Comparison of ENCODE assay signal across 28 cellular contexts in the genomic region with DNA sequence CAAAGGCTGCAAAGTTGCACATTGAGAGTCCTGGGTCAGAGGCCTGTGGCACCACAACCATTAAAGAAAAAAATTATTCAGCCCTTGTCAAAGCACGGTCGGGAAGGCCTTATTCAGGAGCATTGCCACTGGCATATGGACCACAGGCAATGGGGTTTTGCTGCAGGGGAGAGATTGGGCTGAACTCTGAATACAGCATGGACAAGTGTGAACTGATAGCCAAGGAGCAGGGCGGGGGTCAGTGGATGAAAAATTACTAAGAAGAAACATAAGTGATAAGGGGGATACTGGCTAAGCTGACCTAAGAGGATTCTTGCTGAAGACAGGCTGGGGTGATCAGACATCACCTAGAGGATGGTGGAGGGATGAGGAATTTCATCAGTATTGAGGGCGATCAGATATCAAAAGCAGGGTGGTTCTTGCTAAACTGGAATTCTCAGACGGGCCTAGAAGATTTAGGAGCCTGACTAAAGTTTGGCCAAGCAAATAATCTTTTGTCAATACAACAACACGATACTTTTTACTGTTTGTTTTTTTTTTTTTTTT. TPM values are rescaled to one million over a fixed set of nuclear protein-coding genes. Genes with fewer than 3 reads are reported as not detected.
DNase-seq lines count a peak whose midpoint lies in the region; ATAC-seq and TF ChIP-seq lines count a peak whose summit lies in the region.
"Had no signal": no experiment of that assay in that cellular context is flagged by ENCODE, and none has a peak within 500 bp of the region (broad histone marks: within the 10 kb centered on the region; RNA-seq: fewer than 3 reads in every experiment).

No MANE protein-coding gene starts in this region.

- in situ Hi-C loops in GM13976 (cut with MboI; ENCODE audit: low sequenced_read_pairs, unreplicated experiment), result no loop called here

- DNase-seq in CD4-positive, CD25-positive, alpha-beta regulatory T cell, result no peak
- DNase-seq in neural crest cell (ENCODE audit: low read depth, low spot score), result no peak
- DNase-seq in GM13976 (ENCODE audit: low spot score), result no peak
- DNase-seq in NCI-H69 (lab: John Stamatoyannopoulos, UW), result no peak
- DNase-seq in omental fat pad (ENCODE audit: low spot score), result no peak
- DNase-seq: activated effector memory CD4-positive, alpha-beta T cell treated with anti-CD3 and anti-CD28 coated beads, Interleukin-2, amount 50 U/mL, for 16 hours; activated naive CD8-positive, alpha-beta T cell treated with anti-CD3 and anti-CD28 coated beads, Interleukin-2, amount 10 ng/mL, durations not matched to agents 7 days and 5 days; activated T-cell treated with anti-CD3 and anti-CD28 coated beads, Interleukin-2, amount 50 U/mL, for 1 hour; Calu3; dermis blood vessel endothelial cell; DMS79 treated with DMSO at 0.1 percent for 48 hours; left colon; NCI-H1694; NCI-H510A treated with DMSO at 0.1 percent for 48 hours; NK-92 treated with Interleukin-12 subunit alpha and Interleukin-12 subunit beta, amount 100 ng/mL, for 24 hours; SIG-M5; stimulated activated CD4-positive, alpha-beta T cell treated with anti-CD3 and anti-CD28 coated beads, Interleukin-2, amount 100 ng/mL, for 24 hours; stomach; SW 1271; thyroid gland had no signal

- H3K9me3 Mint-ChIP-seq in CD4-positive, CD25-positive, alpha-beta regulatory T cell, result no peaks in the 10 kb centered on the region
- H3K9me3 Mint-ChIP-seq in IgD-negative memory B cell (no peaks in the 10 kb centered on the region), brain (peaks cover 0 to 6% (median 0%) of the 10 kb centered on the region in 5 experiments), neural crest cell (no peaks in the 10 kb centered on the region)
- H3K9me3 Mint-ChIP-seq: activated naive CD8-positive, alpha-beta T cell treated with anti-CD3 and anti-CD28 coated beads, Interleukin-2, amount 10 ng/mL, durations not matched to agents 7 days and 5 days had no signal

- no peaks in the 10 kb centered on the region for H3K27me3 ChIP-seq in CD4-positive, CD25-positive, alpha-beta regulatory T cell (ENCODE audit: control insufficient read depth, insufficient read depth, low read length)
- H3K27me3 ChIP-seq: ascending aorta; BLaER1 treated with 17β-estradiol and CSF1 and Interleukin-3, amounts not matched to agents 10 nM and 100 nM; pancreas; right atrium auricular region; stomach; thyroid gland had no signal

- no peak overlapping the region for H3K4me3 ChIP-seq in CD4-positive, CD25-positive, alpha-beta regulatory T cell (ENCODE audit: low read depth, low read length)
- H3K4me3 ChIP-seq: ascending aorta; BLaER1 treated with 17β-estradiol and CSF1 and Interleukin-3, amounts not matched to agents 10 nM and 100 nM; pancreas; right atrium auricular region; smooth muscle cell; stomach; thyroid gland had no signal

- H3K4me3 Mint-ChIP-seq in CD4-positive, CD25-positive, alpha-beta regulatory T cell, result peak overlapping the region in 3 of 4 donors; percentile 11 to 54 (median 54)
- peak overlapping the region in 2 of 4 donors; percentile 23 to 79 for H3K4me3 Mint-ChIP-seq in IgD-negative memory B cell
- H3K4me3 Mint-ChIP-seq in brain, result peak overlapping the region; percentile 14 to 78 (median 34)
- peak overlapping the region; percentile 80 for H3K4me3 Mint-ChIP-seq in neural crest cell
- H3K4me3 Mint-ChIP-seq: activated naive CD8-positive, alpha-beta T cell treated with anti-CD3 and anti-CD28 coated beads, Interleukin-2, amount 10 ng/mL, durations not matched to agents 7 days and 5 days had no signal

- TF ChIP-seq CTCF in brain (conservative IDR thresholded peaks at IDR 0.05) (no peak), neural crest cell (conservative IDR thresholded peaks at IDR 0.05) (no peak), GM13976 (IDR thresholded peaks at IDR 0.05; ENCODE audit: borderline replicate concordance, control extremely low read depth, extremely low read depth, insufficient read depth, missing control alignments) (no peak), omental fat pad (IDR thresholded peaks at IDR 0.05) (no peak)

- no peaks in the 10 kb centered on the region for H3K36me3 ChIP-seq in CD4-positive, CD25-positive, alpha-beta regulatory T cell (ENCODE audit: control insufficient read depth, insufficient read depth, low read length)
- H3K36me3 ChIP-seq: ascending aorta, pancreas, right atrium auricular region, stomach, thyroid gland had no signal

- H3K27me3 Mint-ChIP-seq in CD4-positive, CD25-positive, alpha-beta regulatory T cell, result no peaks in the 10 kb centered on the region
- no peaks in the 10 kb centered on the region for H3K27me3 Mint-ChIP-seq in IgD-negative memory B cell
- peaks cover 11% of the 10 kb centered on the region for H3K27me3 Mint-ChIP-seq in brain
- H3K27me3 Mint-ChIP-seq in neural crest cell (ENCODE audit: low read depth), result peaks cover 2% of the 10 kb centered on the region
- H3K27me3 Mint-ChIP-seq: activated naive CD8-positive, alpha-beta T cell treated with anti-CD3 and anti-CD28 coated beads, Interleukin-2, amount 10 ng/mL, durations not matched to agents 7 days and 5 days had no signal

- peaks cover 13% of the 10 kb centered on the region for H3K4me1 ChIP-seq in CD4-positive, CD25-positive, alpha-beta regulatory T cell (ENCODE audit: control insufficient read depth, insufficient read depth, low read length, poor library complexity, severe bottlenecking)

- no peaks in the 10 kb centered on the region for H3K9me3 ChIP-seq in CD4-positive, CD25-positive, alpha-beta regulatory T cell (ENCODE audit: control insufficient read depth in 2 of 2, low read length in 2 of 2)
- H3K9me3 ChIP-seq: ascending aorta; BLaER1 treated with 17β-estradiol and CSF1 and Interleukin-3, amounts not matched to agents 10 nM and 100 nM; pancreas; right atrium auricular region; stomach; thyroid gland had no signal

- ATAC-seq in CD4-positive, CD25-positive, alpha-beta regulatory T cell (ENCODE audit: low read depth in 2 of 2), result no peak
- ATAC-seq in omental fat pad (ENCODE audit: low FRiP score), result no peak
- ATAC-seq: HepG2, left colon, pancreas had no signal

- H3K27ac ChIP-seq in CD4-positive, CD25-positive, alpha-beta regulatory T cell (ENCODE audit: insufficient read depth, low read length, poor library complexity, severe bottlenecking), result no peak overlapping the region
- H3K27ac ChIP-seq: ascending aorta; BLaER1 treated with 17β-estradiol and CSF1 and Interleukin-3, amounts not matched to agents 10 nM and 100 nM; pancreas; right atrium auricular region; stomach; thyroid gland had no signal

- no peak overlapping the region for H3K27ac Mint-ChIP-seq in CD4-positive, CD25-positive, alpha-beta regulatory T cell
- H3K27ac Mint-ChIP-seq in IgD-negative memory B cell (peak overlapping the region in 2 of 3 donors; percentile 22 to 67), brain (peak overlapping the region in 3 of 5 experiments; percentile 16 to 85 (median 57)), neural crest cell (ENCODE audit: unreplicated experiment) (no peak overlapping the region)
- H3K27ac Mint-ChIP-seq: activated naive CD8-positive, alpha-beta T cell treated with anti-CD3 and anti-CD28 coated beads, Interleukin-2, amount 10 ng/mL, durations not matched to agents 7 days and 5 days had no signal

- peaks cover 0 to 15% (median 8%) of the 10 kb centered on the region in 4 donors for H3K4me1 Mint-ChIP-seq in CD4-positive, CD25-positive, alpha-beta regulatory T cell
- H3K4me1 Mint-ChIP-seq in IgD-negative memory B cell, result peaks cover 3 to 11% (median 3%) of the 10 kb centered on the region in 3 donors
- peaks cover 11% of the 10 kb centered on the region for H3K4me1 Mint-ChIP-seq in brain
- peaks cover 27% of the 10 kb centered on the region for H3K4me1 Mint-ChIP-seq in neural crest cell

- H3K36me3 Mint-ChIP-seq in CD4-positive, CD25-positive, alpha-beta regulatory T cell, result no peaks in the 10 kb centered on the region
- no peaks in the 10 kb centered on the region for H3K36me3 Mint-ChIP-seq in IgD-negative memory B cell
- H3K36me3 Mint-ChIP-seq in brain, result no peaks in the 10 kb centered on the region
- peaks cover 3% of the 10 kb centered on the region for H3K36me3 Mint-ChIP-seq in neural crest cell (ENCODE audit: low read depth)
- H3K36me3 Mint-ChIP-seq: activated naive CD8-positive, alpha-beta T cell treated with anti-CD3 and anti-CD28 coated beads, Interleukin-2, amount 10 ng/mL, durations not matched to agents 7 days and 5 days had no signal

RNA-seq across cellular contexts. Expression of a gene that starts 3.3 kb away (rescaled TPM):
- total RNA-seq in CD4-positive, CD25-positive, alpha-beta regulatory T cell, result 41.1 TPM
- polyA plus RNA-seq in CD4-positive, CD25-positive, alpha-beta regulatory T cell, result 1 to 10 TPM; 2.7 to 6.6 (median 4.5) TPM
- polyA plus RNA-seq in IgD-negative memory B cell (4.8 TPM), brain (ENCODE audit: insufficient read depth, low read depth, low replicate concordance) (18.9 TPM)
- total RNA-seq in neural crest cell (86.3 and 86.5 TPM in 2 replicates), omental fat pad (10 to 100 TPM; 16.9 to 33.5 (median 24.1) TPM)

RNA-seq across cellular contexts. Expression of a gene that starts 39.2 kb away (rescaled TPM):
- total RNA-seq in CD4-positive, CD25-positive, alpha-beta regulatory T cell, result 67.2 TPM
- 10 to 100 TPM; 80.7 to 93.9 (median 90.2) TPM for polyA plus RNA-seq in CD4-positive, CD25-positive, alpha-beta regulatory T cell
- polyA plus RNA-seq in IgD-negative memory B cell (110 TPM), brain (ENCODE audit: insufficient read depth, low read depth, low replicate concordance) (197 TPM)
- total RNA-seq in neural crest cell (469 and 489 TPM in 2 replicates), omental fat pad (100 to 1,000 TPM; 146 to 285 (median 159) TPM)

RNA-seq across cellular contexts. Expression of a gene that starts 40.3 kb away (rescaled TPM):
- 75.2 TPM for total RNA-seq in CD4-positive, CD25-positive, alpha-beta regulatory T cell
- 10 to 100 TPM; 24.5 to 30.2 (median 28.1) TPM for polyA plus RNA-seq in CD4-positive, CD25-positive, alpha-beta regulatory T cell
- polyA plus RNA-seq in IgD-negative memory B cell (33.7 TPM), brain (ENCODE audit: insufficient read depth, low read depth, low replicate concordance) (31.3 TPM)
- total RNA-seq in neural crest cell (75.1 and 77.7 TPM in 2 replicates), omental fat pad (10 to 100 TPM; 32.4 to 58.5 (median 49.0) TPM)

RNA-seq across cellular contexts. Expression of a gene that starts 54.9 kb away (rescaled TPM):
- total RNA-seq in CD4-positive, CD25-positive, alpha-beta regulatory T cell, result 76.7 TPM
- 1 to 10 TPM; 1.2 to 4.3 (median 1.6) TPM for polyA plus RNA-seq in CD4-positive, CD25-positive, alpha-beta regulatory T cell
- polyA plus RNA-seq in IgD-negative memory B cell, result 4.2 TPM
- polyA plus RNA-seq in brain (ENCODE audit: insufficient read depth, low read depth, low replicate concordance), result 33.7 TPM
- 82.1 and 98.9 TPM in 2 replicates for total RNA-seq in neural crest cell
- 10 to 100 TPM in 3 of 4 donors, 1 to 10 TPM in 1; 9.5 to 23.3 (median 16.4) TPM for total RNA-seq in omental fat pad

RNA-seq across cellular contexts. Expression of a gene that starts 55.8 kb away (rescaled TPM):
- total RNA-seq in CD4-positive, CD25-positive, alpha-beta regulatory T cell, result 43.0 TPM
- 10 to 100 TPM; 39.5 to 48.4 (median 45.0) TPM for polyA plus RNA-seq in CD4-positive, CD25-positive, alpha-beta regulatory T cell
- polyA plus RNA-seq in IgD-negative memory B cell (44.5 TPM), brain (ENCODE audit: insufficient read depth, low read depth, low replicate concordance) (22.2 TPM)
- total RNA-seq in neural crest cell (12.8 and 13.4 TPM in 2 replicates), omental fat pad (10 to 100 TPM; 35.3 to 48.4 (median 37.9) TPM)

Comparison
In these comparisons a context has a peak if more than half of its experiments do, and no peak if none do; other contexts are left out.
1. H3K27ac Mint-ChIP-seq: peak in IgD-negative memory B cell (2 of 3) and brain (3 of 5); none in CD4-positive, CD25-positive, alpha-beta regulatory T cell (0 of 3) and neural crest cell (single experiment).